In the genomic region with DNA sequence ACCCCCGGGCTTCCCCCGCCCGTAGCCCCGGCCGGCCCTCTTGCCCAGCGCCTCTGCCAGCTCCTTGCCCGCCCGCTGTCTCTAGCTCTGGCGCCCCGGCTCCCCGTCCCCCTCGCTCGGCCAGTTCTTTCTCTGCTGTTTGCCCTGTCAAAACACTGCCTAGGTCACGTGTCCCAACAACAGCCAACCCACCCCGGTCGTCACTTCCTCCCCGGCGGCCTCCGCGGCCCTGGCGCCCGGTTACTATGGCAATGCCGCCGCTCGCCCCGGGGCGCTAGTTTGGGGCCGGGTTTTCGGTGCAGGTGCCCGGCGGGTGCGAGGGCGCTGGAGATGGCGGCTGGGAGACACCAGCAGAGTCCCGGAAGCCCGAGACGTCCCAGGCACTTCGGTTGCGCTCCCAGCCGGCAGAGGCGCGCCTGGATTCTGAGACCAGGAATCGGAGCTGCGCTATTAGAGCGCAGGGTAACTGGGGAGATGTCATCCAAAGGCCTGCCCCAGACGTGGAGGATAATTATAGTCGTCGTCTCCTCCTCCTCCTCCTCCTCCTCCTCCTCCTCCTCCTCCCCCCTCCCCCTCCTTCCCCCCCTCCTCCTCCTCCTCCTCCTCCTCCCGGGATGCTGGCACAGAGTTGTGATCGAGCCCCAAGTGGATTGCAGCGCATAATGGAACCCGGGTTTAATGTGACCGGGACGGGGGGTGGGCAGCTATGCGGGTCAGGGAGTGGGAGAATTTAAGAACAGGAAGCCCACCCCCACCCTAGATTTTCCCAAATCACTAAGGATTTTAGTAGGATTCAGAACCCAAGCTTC, we compare ENCODE assay signal across 8 cellular contexts. TPM values are rescaled to one million over a fixed set of nuclear protein-coding genes. Genes with fewer than 3 reads are reported as not detected.
DNase-seq lines count a peak whose midpoint lies in the region; ATAC-seq and TF ChIP-seq lines count a peak whose summit lies in the region.

A gene with protein sequence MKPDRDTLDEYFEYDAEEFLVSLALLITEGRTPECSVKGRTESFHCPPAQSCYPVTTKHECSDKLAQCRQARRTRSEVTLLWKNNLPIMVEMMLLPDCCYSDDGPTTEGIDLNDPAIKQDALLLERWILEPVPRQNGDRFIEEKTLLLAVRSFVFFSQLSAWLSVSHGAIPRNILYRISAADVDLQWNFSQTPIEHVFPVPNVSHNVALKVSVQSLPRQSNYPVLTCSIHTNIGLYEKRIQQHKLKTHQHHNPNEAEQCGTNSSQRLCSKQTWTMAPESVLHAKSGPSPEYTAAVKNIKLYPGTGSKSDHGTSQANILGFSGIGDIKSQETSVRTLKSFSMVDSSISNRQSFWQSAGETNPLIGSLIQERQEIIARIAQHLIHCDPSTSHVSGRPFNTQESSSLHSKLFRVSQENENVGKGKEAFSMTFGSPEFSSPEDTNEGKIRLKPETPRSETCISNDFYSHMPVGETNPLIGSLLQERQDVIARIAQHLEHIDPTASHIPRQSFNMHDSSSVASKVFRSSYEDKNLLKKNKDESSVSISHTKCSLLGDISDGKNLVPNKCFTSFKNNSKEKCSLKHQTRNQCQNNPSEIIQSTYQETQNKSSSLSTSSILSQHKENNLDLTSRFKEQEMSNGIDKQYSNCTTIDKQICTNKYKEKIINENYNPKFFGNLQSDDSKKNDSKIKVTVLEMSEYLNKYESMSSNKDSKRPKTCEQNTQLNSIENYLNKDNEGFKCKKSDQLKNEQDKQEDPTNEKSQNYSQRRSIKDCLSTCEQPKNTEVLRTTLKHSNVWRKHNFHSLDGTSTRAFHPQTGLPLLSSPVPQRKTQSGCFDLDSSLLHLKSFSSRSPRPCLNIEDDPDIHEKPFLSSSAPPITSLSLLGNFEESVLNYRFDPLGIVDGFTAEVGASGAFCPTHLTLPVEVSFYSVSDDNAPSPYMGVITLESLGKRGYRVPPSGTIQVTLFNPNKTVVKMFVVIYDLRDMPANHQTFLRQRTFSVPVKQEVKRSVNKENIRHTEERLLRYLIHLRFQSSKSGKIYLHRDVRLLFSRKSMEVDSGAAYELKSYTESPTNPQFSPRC (minus strand): TSS at position 157 of the 809 bp plus-strand sequence. CDS start 1,367 bp downstream, outside the sequence.

- intact Hi-C loops in PC-9 (cut with micrococcal nuclease; ENCODE audit: unreplicated experiment): loop anchor here (1.0 to 2.0 kb wide), 3 partner anchors 111 to 417 kb away; a partner anchor contains a TSS

- no peaks in the 10 kb centered on the region for H3K9me3 ChIP-seq in PC-9 (ENCODE audit: insufficient read depth, low read depth)
- no peaks in the 10 kb centered on the region for H3K9me3 ChIP-seq in esophagus (ENCODE audit: control insufficient read depth in 2 of 2, insufficient read depth in 1 of 2, low read depth in 1 of 2, low read length in 1 of 2)
- no peaks in the 10 kb centered on the region for H3K9me3 ChIP-seq in mucosa of stomach (ENCODE audit: control insufficient read depth, low read length)

- H3K79me2 ChIP-seq in PC-9 (ENCODE audit: low read depth): peaks cover 11% of the 10 kb centered on the region; the same call in 1 of the 2 replicates

- peak within 1 kb of the TSS; percentile 95 for H3K4me2 ChIP-seq in PC-9

- H3K9me2 ChIP-seq in PC-9 (ENCODE audit: insufficient read depth): no peaks in the 10 kb centered on the region

- H3K4me3 ChIP-seq in Jurkat, Clone E6-1 (ENCODE audit: low read length): peak within 1 kb of the TSS; percentile 83
- peak within 1 kb of the TSS; percentile 89 for H3K4me3 ChIP-seq in PC-9
- H3K4me3 ChIP-seq in esophagus (ENCODE audit: low read depth in 1 of 2, low read length in 2 of 2): peak within 1 kb of the TSS; percentile 80 to 96
- peak within 1 kb of the TSS; percentile 86 for H3K4me3 ChIP-seq in mucosa of stomach (ENCODE audit: low read length)

- H3K27me3 ChIP-seq in PC-9 (ENCODE audit: insufficient read depth, low read depth): no peaks in the 10 kb centered on the region
- H3K27me3 ChIP-seq in esophagus (ENCODE audit: control insufficient read depth in 1 of 2, insufficient read depth in 2 of 2, low read length in 2 of 2): no peaks in the 10 kb centered on the region
- H3K27me3 ChIP-seq in mucosa of stomach (ENCODE audit: control insufficient read depth, insufficient read depth, low read length): no peaks in the 10 kb centered on the region

- no peak for TF ChIP-seq CTCF in PC-9 (conservative IDR thresholded peaks at IDR 0.05)

- DNase-seq in DMS153 (lab: John Stamatoyannopoulos, UW): peak; percentile 35
- peak; percentile 73 for DNase-seq in Jurkat, Clone E6-1 (ENCODE audit: low read depth, low spot score)
- DNase-seq in PC-9: peak; percentile 76 to 91
- DNase-seq in activated T-cell treated with anti-CD3 and anti-CD28 coated beads, Interleukin-2, amount 50 U/mL, for 4 hours: peak; percentile 82
- peak; percentile 76 to 78 for DNase-seq in stimulated activated CD8-positive, alpha-beta memory T cell treated with anti-CD3 and anti-CD28 coated beads, Interleukin-7, amount 100 ng/mL, for 1 hour (ENCODE audit: low read depth in 2 of 2)

- peak within 1 kb of the TSS; percentile 93 for H3K4me3 Mint-ChIP-seq in activated T-cell treated with anti-CD3 and anti-CD28 coated beads, Interleukin-2, amount 50 U/mL, for 4 hours

- CTCF ChIA-PET in PC-9 (lab: Charles Lee): interaction anchor here (0.6 to 0.7 kb wide), 2 partner anchors 56 to 342 kb away, joined by 6 to 12 read pairs; no protein-coding TSS in a partner anchor

- no peaks in the 10 kb centered on the region for H3K36me3 Mint-ChIP-seq in activated T-cell treated with anti-CD3 and anti-CD28 coated beads, Interleukin-2, amount 50 U/mL, for 4 hours (ENCODE audit: insufficient read depth)

- H3K4me1 Mint-ChIP-seq in activated T-cell treated with anti-CD3 and anti-CD28 coated beads, Interleukin-2, amount 50 U/mL, for 4 hours (ENCODE audit: low read depth): peaks cover 50% of the 10 kb centered on the region

- peak within 1 kb of the TSS; percentile 95 for H3K9ac ChIP-seq in mucosa of stomach (ENCODE audit: low read length)

- H3K27ac ChIP-seq in PC-9: peak within 1 kb of the TSS; percentile 60
- peak within 1 kb of the TSS; percentile 97 to 99 for H3K27ac ChIP-seq in esophagus (ENCODE audit: low read depth in 2 of 2, low read length in 1 of 2)

- peak; percentile 68 for ATAC-seq in GM21576 (IDR thresholded peaks at IDR 0.05; ENCODE audit: unreplicated experiment)
- peak; percentile 87 to 89 for ATAC-seq in activated T-cell treated with anti-CD3 and anti-CD28 coated beads, Interleukin-2, amount 50 U/mL, for 4 hours

- H3K9me3 Mint-ChIP-seq in activated T-cell treated with anti-CD3 and anti-CD28 coated beads, Interleukin-2, amount 50 U/mL, for 4 hours: no peaks in the 10 kb centered on the region

- peak within 1 kb of the TSS; percentile 93 for H2AFZ ChIP-seq in PC-9

- H3K36me3 ChIP-seq in PC-9 (ENCODE audit: low read depth) (no peaks in the 10 kb centered on the region), esophagus (ENCODE audit: control insufficient read depth in 2 of 2, insufficient read depth in 2 of 2, low read length in 1 of 2) (no peaks in the 10 kb centered on the region), mucosa of stomach (ENCODE audit: control insufficient read depth, insufficient read depth, low read length) (no peaks in the 10 kb centered on the region)

- H4K20me1 ChIP-seq in PC-9 (ENCODE audit: insufficient read depth): no peaks in the 10 kb centered on the region

- H3K4me1 ChIP-seq in PC-9 (replicated peaks; ENCODE audit: insufficient read depth) (peaks cover 54% of the 10 kb centered on the region), esophagus (ENCODE audit: control insufficient read depth in 2 of 2, insufficient read depth in 2 of 2, low read length in 1 of 2) (no peaks in the 10 kb centered on the region), mucosa of stomach (ENCODE audit: control insufficient read depth, insufficient read depth, low read length) (peaks cover 9% of the 10 kb centered on the region)

- 0 to 1% methylated on average over 51 to 54 of the region's 55 CpGs for WGBS in esophagus, 2 donors

- no TSS peak for BruUV-seq in PC-9 (replicated peaks; lab: Mats Ljungman, UMichigan)

- H3K27me3 Mint-ChIP-seq in activated T-cell treated with anti-CD3 and anti-CD28 coated beads, Interleukin-2, amount 50 U/mL, for 4 hours (ENCODE audit: low read depth): no peaks in the 10 kb centered on the region

- peaks cover 17% of the 10 kb centered on the region; the same call in 1 of the 2 replicates for H3F3A ChIP-seq in PC-9 (ENCODE audit: insufficient read depth, low read depth)

- POLR2A ChIA-PET in PC-9 (lab: Charles Lee; ENCODE audit: unreplicated experiment): interaction anchor here (0.6 to 0.7 kb wide), 2 partner anchors 26 to 349 kb away, joined by 4 to 5 read pairs; no protein-coding TSS in a partner anchor

RNA-seq across cellular contexts. Expression of the gene that starts here (rescaled TPM):
- 7.5 TPM for polyA plus RNA-seq in Jurkat, Clone E6-1 (2012; ENCODE audit: insufficient read depth, insufficient read length)
- total RNA-seq in PC-9 (2021): 30.4 and 35.7 TPM in 2 replicates
- total RNA-seq in activated T-cell treated with anti-CD3 and anti-CD28 coated beads, Interleukin-2, amount 50 U/mL, for 4 hours: 10 to 100 TPM in 1 of 3 donors, 1 to 10 TPM in 2; 6.8 to 12.2 (median 8.1) TPM
- polyA plus RNA-seq in esophagus: 100 to 1,000 TPM in 1 of 2 donors, 10 to 100 TPM in 1; 28.1 to 104 TPM

Comparison
In these comparisons a context has a peak if more than half of its experiments do, and no peak if none do; other contexts are left out.
1. Peak in every context shown above with its lines: DNase-seq, ATAC-seq, H3K4me3 ChIP-seq and H3K27ac ChIP-seq.